In genomic region chr15:98653686-98654085, GRCh38 we compare ENCODE assay signal across 16 cellular contexts. TPM values are rescaled to one million over a fixed set of nuclear protein-coding genes. Genes with fewer than 3 reads are reported as not detected.
DNase-seq lines count a peak whose midpoint lies in the region; ATAC-seq and TF ChIP-seq lines count a peak whose summit lies in the region.
"Had no signal": no experiment of that assay in that cellular context is flagged by ENCODE, and none has a peak within 500 bp of the region (broad histone marks: within the 10 kb centered on the region; RNA-seq: fewer than 3 reads in every experiment).

No MANE protein-coding gene starts in this region.

- no peaks in the 10 kb centered on the region for H3F3A ChIP-seq in GM23338 (replicated peaks; ENCODE audit: low read depth)

- H3K79me2 ChIP-seq in GM23338 (replicated peaks; ENCODE audit: insufficient read depth), result peaks cover 95% of the 10 kb centered on the region

- no TSS peak for BruUV-seq in A673 (replicated peaks; lab: Mats Ljungman, UMichigan)
- BruUV-seq in Panc1 (replicated peaks; lab: Mats Ljungman, UMichigan), result no TSS peak

- H3K4me3 ChIP-seq in A673 (ENCODE audit: low read depth, low read length, poor library complexity, severe bottlenecking) (no peak overlapping the region), GM23338 (no peak overlapping the region), Panc1 (ENCODE audit: low read depth in 2 of 2, low read length in 2 of 2) (no peak overlapping the region), upper lobe of left lung (no peak overlapping the region)

- CTCF ChIA-PET in A673 (lab: Charles Lee), result no interaction called here
- CTCF ChIA-PET in Panc1 (lab: Charles Lee), result no interaction called here
- CTCF ChIA-PET in activated CD4-positive, alpha-beta T cell treated with anti-CD3 and anti-CD28 coated beads for 36 hours (lab: Charles Lee), result interaction anchor here (2.2 kb wide), 1 partner anchor 11 kb away, joined by 5 read pairs; no protein-coding TSS in a partner anchor

- peak overlapping the region; percentile 79 for H3K4me2 ChIP-seq in GM23338
- H3K4me2 ChIP-seq: SK-N-SH had no signal

- H3K36me3 Mint-ChIP-seq in GM23338 (ENCODE audit: low read depth), result no peaks in the 10 kb centered on the region; the same call in 2 of the 3 replicates
- peaks cover 3% of the 10 kb centered on the region for H3K36me3 Mint-ChIP-seq in activated CD4-positive, alpha-beta T cell treated with anti-CD3 and anti-CD28 coated beads for 36 hours (ENCODE audit: low read depth)

- TF ChIP-seq CTCF in A673 (conservative IDR thresholded peaks at IDR 0.05; ENCODE audit: low read depth, low read length) (no peak), GM23338 (conservative IDR thresholded peaks at IDR 0.05; ENCODE audit: low read depth in 2 of 2) (no peak), Panc1 (IDR thresholded peaks at IDR 0.05) (no peak), foreskin keratinocyte (conservative IDR thresholded peaks at IDR 0.05) (no peak), upper lobe of left lung (IDR thresholded peaks at IDR 0.05) (no peak)

- H2AFZ ChIP-seq in GM23338, result no peak overlapping the region

- H3K4me3 Mint-ChIP-seq in GM23338, result no peak overlapping the region
- no peak overlapping the region for H3K4me3 Mint-ChIP-seq in activated CD4-positive, alpha-beta T cell treated with anti-CD3 and anti-CD28 coated beads for 36 hours
- H3K4me3 Mint-ChIP-seq: activated CD8-positive, alpha-beta T cell treated with anti-CD3 and anti-CD28 coated beads, Interleukin-2, amount 10 ng/mL, durations not matched to agents 7 days and 5 days had no signal

- intact Hi-C loops in A673 (cut with micrococcal nuclease; ENCODE audit: unreplicated experiment) (loop anchor here (5.0 to 10.0 kb wide), 2 partner anchors 124 to 411 kb away; no protein-coding TSS in a partner anchor), Panc1 (cut with micrococcal nuclease; ENCODE audit: unreplicated experiment) (loop anchor here (5.0 to 10.0 kb wide), 3 partner anchors 121 to 421 kb away; no protein-coding TSS in a partner anchor)
- intact Hi-C loops in activated CD4-positive, alpha-beta T cell treated with anti-CD3 and anti-CD28 coated beads for 36 hours (cut with DNase I, micrococcal nuclease), result loop anchor here in 1 of 2 experiments (10.0 kb wide), 1 partner anchor 421 kb away; no protein-coding TSS in a partner anchor

- peaks cover 3% of the 10 kb centered on the region; the same call in 2 of the 3 replicates for H3K9me3 Mint-ChIP-seq in GM23338
- no peaks in the 10 kb centered on the region for H3K9me3 Mint-ChIP-seq in activated CD4-positive, alpha-beta T cell treated with anti-CD3 and anti-CD28 coated beads for 36 hours (ENCODE audit: low read depth)

- H3K9me2 ChIP-seq in GM23338 (ENCODE audit: insufficient read depth), result no peaks in the 10 kb centered on the region
- H3K9me2 ChIP-seq: SK-N-SH had no signal

- peak; percentile 55 for DNase-seq in A673 (ENCODE audit: low spot score)
- no peak for DNase-seq in GM23338 (ENCODE audit: low spot score)
- DNase-seq in Panc1 (ENCODE audit: low read depth, low spot score), result no peak
- no peak for DNase-seq in foreskin keratinocyte
- no peak for DNase-seq in upper lobe of left lung
- DNase-seq in NCI-H345 (lab: John Stamatoyannopoulos, UW), result no peak
- no peak for DNase-seq in activated CD4-positive, alpha-beta T cell treated with anti-CD3 and anti-CD28 coated beads for 36 hours
- DNase-seq in G401 (ENCODE audit: low spot score), result no peak
- DNase-seq: activated CD8-positive, alpha-beta T cell treated with anti-CD3 and anti-CD28 coated beads, Interleukin-2, amount 10 ng/mL, durations not matched to agents 7 days and 5 days; anterior cingulate cortex; naive thymus-derived CD8-positive, alpha-beta T cell; NCI-H1048; NCI-H2171 treated with DMSO at 0.1 percent for 48 hours; retina; SK-N-SH; stimulated activated CD4-positive, alpha-beta T cell treated with anti-CD3 and anti-CD28 coated beads, Interleukin-1b, Interleukin-23, amount 100 ng/mL, for 48 hours had no signal

- TF ChIP-seq POLR2A in upper lobe of left lung (IDR thresholded peaks at IDR 0.05), result no peak

- peaks cover 53% of the 10 kb centered on the region for H4K20me1 ChIP-seq in GM23338 (replicated peaks; ENCODE audit: insufficient read depth)

- in situ Hi-C loops in Panc1 (cut with HindIII; ENCODE audit: low pct_unique_long_range_greater_than_20kb, low sequenced_read_pairs) (no loop called here), G401 (cut with HindIII; ENCODE audit: low sequenced_read_pairs) (loop anchor here (25.0 kb wide), 1 partner anchor 191 kb away; no protein-coding TSS in a partner anchor)

- POLR2A ChIA-PET in A673 (lab: Charles Lee; ENCODE audit: low non-redundant PET) (interaction anchor here (0.6 kb wide), 1 partner anchor 52 kb away, joined by 5 read pairs; no protein-coding TSS in a partner anchor), Panc1 (lab: Charles Lee) (no interaction called here)
- POLR2A ChIA-PET in activated CD4-positive, alpha-beta T cell treated with anti-CD3 and anti-CD28 coated beads for 36 hours (lab: Charles Lee), result interaction anchor here (0.6 kb wide), 1 partner anchor 11 kb away, joined by 5 read pairs; no protein-coding TSS in a partner anchor

- H3K4me1 Mint-ChIP-seq in GM23338, result peaks cover 60% of the 10 kb centered on the region
- H3K4me1 Mint-ChIP-seq in activated CD4-positive, alpha-beta T cell treated with anti-CD3 and anti-CD28 coated beads for 36 hours, result peaks cover 51% of the 10 kb centered on the region

- no peak for TF ChIP-seq EP300 in upper lobe of left lung (IDR thresholded peaks at IDR 0.05)

- peaks cover 9% of the 10 kb centered on the region for H3K27me3 Mint-ChIP-seq in GM23338 (ENCODE audit: insufficient read depth, low read depth, poor library complexity)
- peaks cover 12% of the 10 kb centered on the region for H3K27me3 Mint-ChIP-seq in activated CD4-positive, alpha-beta T cell treated with anti-CD3 and anti-CD28 coated beads for 36 hours

- H3K27ac Mint-ChIP-seq in GM23338, result no peak overlapping the region
- no peak overlapping the region for H3K27ac Mint-ChIP-seq in activated CD4-positive, alpha-beta T cell treated with anti-CD3 and anti-CD28 coated beads for 36 hours
- H3K27ac Mint-ChIP-seq: activated CD8-positive, alpha-beta T cell treated with anti-CD3 and anti-CD28 coated beads, Interleukin-2, amount 10 ng/mL, durations not matched to agents 7 days and 5 days had no signal

- no peaks in the 10 kb centered on the region for H3K9me3 ChIP-seq in A673 (ENCODE audit: low read depth, low read length, poor library complexity, severe bottlenecking)
- no peaks in the 10 kb centered on the region for H3K9me3 ChIP-seq in Panc1 (ENCODE audit: control insufficient read depth, insufficient read depth, low read depth, low read length)
- no peaks in the 10 kb centered on the region for H3K9me3 ChIP-seq in upper lobe of left lung
- H3K9me3 ChIP-seq: SK-N-SH had no signal

- WGBS in upper lobe of left lung, 2 donors, result 0 to 6% methylated on average over 1 of the region's 1 CpG

- H3K27ac ChIP-seq in A673 (ENCODE audit: low read depth, low read length, poor library complexity, severe bottlenecking) (no peak overlapping the region), GM23338 (ENCODE audit: low read depth) (no peak overlapping the region), Panc1 (ENCODE audit: low read length) (peak overlapping the region; percentile 62; the same call in 1 of the 2 replicates), foreskin keratinocyte (peak overlapping the region; percentile 50), upper lobe of left lung (peak overlapping the region in 1 of 4 donors; percentile 3)

- ATAC-seq in GM23338, result no peak
- no peak for ATAC-seq in Panc1
- no peak for ATAC-seq in foreskin keratinocyte
- ATAC-seq in upper lobe of left lung (ENCODE audit: low FRiP score in 2 of 2), result no peak
- ATAC-seq in activated CD4-positive, alpha-beta T cell treated with anti-CD3 and anti-CD28 coated beads for 36 hours, result no peak
- ATAC-seq: activated CD8-positive, alpha-beta T cell treated with anti-CD3 and anti-CD28 coated beads, Interleukin-2, amount 10 ng/mL, durations not matched to agents 7 days and 5 days; naive thymus-derived CD8-positive, alpha-beta T cell had no signal

- H3K36me3 ChIP-seq in A673 (ENCODE audit: insufficient read depth, low read length, poor library complexity, severe bottlenecking) (no peaks in the 10 kb centered on the region), GM23338 (ENCODE audit: insufficient read depth) (no peaks in the 10 kb centered on the region), Panc1 (ENCODE audit: control insufficient read depth, insufficient read depth, low read length) (no peaks in the 10 kb centered on the region), upper lobe of left lung (no peaks in the 10 kb centered on the region)

- H3K27me3 ChIP-seq in A673 (replicated peaks; ENCODE audit: insufficient read depth, low read depth, low read length, poor library complexity), result no peaks in the 10 kb centered on the region
- H3K27me3 ChIP-seq in GM23338 (ENCODE audit: insufficient read depth), result no peaks in the 10 kb centered on the region
- H3K27me3 ChIP-seq in Panc1 (ENCODE audit: control insufficient read depth, insufficient read depth, low read length), result no peaks in the 10 kb centered on the region
- no peaks in the 10 kb centered on the region for H3K27me3 ChIP-seq in foreskin keratinocyte
- H3K27me3 ChIP-seq in upper lobe of left lung, result no peaks in the 10 kb centered on the region

- peaks cover 19% of the 10 kb centered on the region for H3K4me1 ChIP-seq in A673 (ENCODE audit: insufficient read depth, low read length, poor library complexity, severe bottlenecking)
- peaks cover 57% of the 10 kb centered on the region for H3K4me1 ChIP-seq in GM23338 (ENCODE audit: insufficient read depth)
- H3K4me1 ChIP-seq in Panc1 (ENCODE audit: control insufficient read depth, insufficient read depth, low read length), result peaks cover 61% of the 10 kb centered on the region
- H3K4me1 ChIP-seq in foreskin keratinocyte, result peaks cover 49% of the 10 kb centered on the region
- H3K4me1 ChIP-seq in upper lobe of left lung, result peaks cover 24 to 37% (median 28%) of the 10 kb centered on the region in 4 donors

TF ChIP-seq in GM23338, 12 proteins besides CTCF, POLR2A, EP300 and RAD21 (continues in another document):
- no peak for TF ChIP-seq ZNF114 (CRISPR knock-in tag; IDR thresholded peaks at IDR 0.05)
- no peak for TF ChIP-seq CREB1 (CRISPR knock-in tag; IDR thresholded peaks at IDR 0.05; ENCODE audit: low read depth)

RNA-seq across cellular contexts. Expression of gene IGF1R, which starts 5.3 kb away (rescaled TPM):
- total RNA-seq in A673 (2021) (34.9 and 41.2 TPM in 2 replicates), Panc1 (2021; ENCODE audit: unreplicated experiment) (77.1 TPM), foreskin keratinocyte (30.1 and 38.4 TPM in 2 replicates), upper lobe of left lung (100 to 1,000 TPM in 2 of 6 donors, 10 to 100 TPM in 4; 31.0 to 142 (median 63.8) TPM)
- total RNA-seq in GM23338 (2014; rRNA removed; shearing (Covaris generic)), result 92.2 and 95.6 TPM in 2 replicates
- polyA plus RNA-seq in GM23338 (2016; fragmentation: Nextera tagmentation; extraction: Ambion mirVana) (20.0 and 20.4 TPM in 2 replicates), foreskin keratinocyte (4.8 and 5.0 TPM in 2 replicates)
- 38.0 TPM for polyA plus RNA-seq in Panc1 (2012; ENCODE audit: insufficient read length)
- 10 to 100 TPM; 26.3 to 43.7 TPM for total RNA-seq in activated CD4-positive, alpha-beta T cell treated with anti-CD3 and anti-CD28 coated beads for 36 hours
- 6.6 and 21.0 TPM in 2 replicates for total RNA-seq in G401 (2014; rRNA removed; shearing (Covaris generic))

Comparison
In these comparisons a context has a peak if more than half of its experiments do, and no peak if none do; other contexts are left out.
1. H3K27ac ChIP-seq: peak in Panc1 (single experiment) and foreskin keratinocyte (single experiment); none in A673 (single experiment) and GM23338 (single experiment).